In genomic region chr1:5891736-5892135, GRCh38 we compare ENCODE assay signal across 24 cellular contexts.
DNase-seq lines count a peak whose midpoint lies in the region; ATAC-seq and TF ChIP-seq lines count a peak whose summit lies in the region.
"Had no signal": no experiment of that assay in that cellular context is flagged by ENCODE, and none has a peak within 500 bp of the region (broad histone marks: within the 10 kb centered on the region; RNA-seq: fewer than 3 reads in every experiment).

No MANE protein-coding gene starts in this region.

- no peak for ATAC-seq in HG03354 (IDR thresholded peaks at IDR 0.05; ENCODE audit: poor library complexity, severe bottlenecking, unreplicated experiment)
- ATAC-seq: activated CD8-positive, alpha-beta T cell treated with anti-CD3 and anti-CD28 coated beads for 36 hours; esophagus mucosa; heart left ventricle; left ventricle myocardium superior; stimulated activated naive CD8-positive, alpha-beta T cell treated with anti-CD3 and anti-CD28 coated beads, Interleukin-15, amount 100 ng/mL, for 72 hours; upper lobe of right lung had no signal

- peak overlapping the region in 3 of 5 experiments; percentile 33 to 79 (median 61) for H3K27ac Mint-ChIP-seq in brain
- H3K27ac Mint-ChIP-seq: activated CD8-positive, alpha-beta T cell treated with anti-CD3 and anti-CD28 coated beads for 36 hours; stimulated activated naive CD8-positive, alpha-beta T cell treated with anti-CD3 and anti-CD28 coated beads, Interleukin-15, amount 100 ng/mL, for 72 hours had no signal

- no peaks in the 10 kb centered on the region for H3K27me3 Mint-ChIP-seq in brain
- H3K27me3 Mint-ChIP-seq: activated CD8-positive, alpha-beta T cell treated with anti-CD3 and anti-CD28 coated beads for 36 hours; central memory CD8-positive, alpha-beta T cell; stimulated activated naive CD8-positive, alpha-beta T cell treated with anti-CD3 and anti-CD28 coated beads, Interleukin-15, amount 100 ng/mL, for 72 hours had no signal

- no peak overlapping the region for H3K4me3 Mint-ChIP-seq in brain
- H3K4me3 Mint-ChIP-seq: activated CD8-positive, alpha-beta T cell treated with anti-CD3 and anti-CD28 coated beads for 36 hours; central memory CD8-positive, alpha-beta T cell; stimulated activated naive CD8-positive, alpha-beta T cell treated with anti-CD3 and anti-CD28 coated beads, Interleukin-15, amount 100 ng/mL, for 72 hours had no signal

- DNase-seq in AG08395 (ENCODE audit: low spot score) (peak; percentile 71), HCEC 1CT (peak; percentile 37), iris pigment epithelial cell (ENCODE audit: low read depth) (peak; percentile 46), D341Med (ENCODE audit: low spot score) (no peak), H4 (ENCODE audit: low spot score) (no peak), UCSD-AML1 (lab: John Stamatoyannopoulos, UW; ENCODE audit: unreplicated experiment) (no peak)
- DNase-seq: activated CD8-positive, alpha-beta T cell treated with anti-CD3 and anti-CD28 coated beads for 36 hours; activated gamma-delta T cell treated with Interleukin-2 at 50 U/mL for 16 hours; adrenal gland; DMS153; Karpas-422; left ventricle myocardium superior; NCI-H1092; SK-N-SH; spleen; stimulated activated CD4-positive, alpha-beta T cell treated with anti-CD3 and anti-CD28 coated beads, Interleukin-4, amount 100 ng/mL, for 4 hours; stimulated activated naive CD8-positive, alpha-beta T cell treated with anti-CD3 and anti-CD28 coated beads, Interleukin-15, amount 100 ng/mL, for 72 hours; T-helper 9 cell; upper lobe of right lung had no signal

- peaks cover 65% of the 10 kb centered on the region for H3K4me1 Mint-ChIP-seq in brain
- H3K4me1 Mint-ChIP-seq: central memory CD8-positive, alpha-beta T cell; stimulated activated naive CD8-positive, alpha-beta T cell treated with anti-CD3 and anti-CD28 coated beads, Interleukin-15, amount 100 ng/mL, for 72 hours had no signal

- peaks cover 0 to 6% (median 6%) of the 10 kb centered on the region in 5 experiments for H3K9me3 Mint-ChIP-seq in brain
- H3K9me3 Mint-ChIP-seq: central memory CD8-positive, alpha-beta T cell; stimulated activated naive CD8-positive, alpha-beta T cell treated with anti-CD3 and anti-CD28 coated beads, Interleukin-15, amount 100 ng/mL, for 72 hours had no signal

- no peak for TF ChIP-seq CTCF in brain (conservative IDR thresholded peaks at IDR 0.05)

- peaks cover 40% of the 10 kb centered on the region for H3K36me3 Mint-ChIP-seq in brain

Comparison
In these comparisons a context has a peak if more than half of its experiments do, and no peak if none do; other contexts are left out.
1. DNase-seq: peak in AG08395 (single experiment), HCEC 1CT (single experiment) and iris pigment epithelial cell (single experiment); none in D341Med (single experiment), H4 (single experiment) and UCSD-AML1 (single experiment).